In the genomic region with DNA sequence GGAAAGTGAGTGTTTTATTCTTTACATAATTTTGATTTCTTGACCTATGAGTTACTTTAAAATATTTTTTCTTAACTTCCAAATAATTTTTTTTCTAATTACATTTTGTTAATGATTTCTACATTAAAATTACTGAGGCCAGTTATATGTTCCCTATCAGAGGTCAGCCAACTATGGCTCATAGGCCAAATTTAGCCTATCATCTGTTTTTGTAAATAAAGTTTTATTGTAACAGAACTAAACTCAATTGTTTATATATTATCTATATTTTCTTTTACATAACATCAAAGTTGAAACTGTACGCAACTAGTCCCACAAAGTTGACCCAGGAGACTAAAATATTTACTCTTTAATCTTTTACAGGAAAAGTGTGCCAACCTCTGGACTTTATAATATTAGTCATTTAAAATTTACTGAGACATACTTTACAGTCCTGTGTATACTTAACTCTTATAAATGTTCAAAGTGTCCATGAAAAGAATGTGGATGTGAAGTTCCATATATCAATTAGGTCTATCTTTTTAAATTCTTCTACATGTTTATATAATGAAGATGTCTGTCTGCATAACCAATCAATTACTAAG, we compare ENCODE assay signal across 34 cellular contexts. TPM values are rescaled to one million over a fixed set of nuclear protein-coding genes. Genes with fewer than 3 reads are reported as not detected.
"Had no signal": no experiment of that assay in that cellular context is flagged by ENCODE, and none has a peak within 500 bp of the region (broad histone marks: within the 10 kb centered on the region; RNA-seq: fewer than 3 reads in every experiment).

No MANE protein-coding gene starts in this region.

- FAIRE-seq: astrocyte, RCC 7860, TTC549 had no signal

- H3K36me3 ChIP-seq: adrenal gland, breast epithelium had no signal

- H3K4me2 ChIP-seq: PC-9 had no signal

- H3K27me3 ChIP-seq: adrenal gland, body of pancreas, breast epithelium had no signal

- H3K9me3 ChIP-seq: adrenal gland, body of pancreas, breast epithelium had no signal

- H3K4me3 ChIP-seq: adrenal gland, body of pancreas, breast epithelium, PC-9 had no signal

- DNase-seq: activated CD4-positive, alpha-beta memory T cell treated with anti-CD3 and anti-CD28 coated beads for 36 hours; activated CD4-positive, alpha-beta T cell treated with anti-CD3 and anti-CD28 coated beads for 36 hours; activated CD4-positive, alpha-beta T cell treated with anti-CD3 and anti-CD28 coated beads, Interleukin-2, amount 10 ng/mL, durations not matched to agents 7 days and 5 days; activated CD8-positive, alpha-beta memory T cell treated with anti-CD3 and anti-CD28 coated beads, Interleukin-2, amount 50 U/mL, for 4 hours; activated gamma-delta T cell treated with Interleukin-2 at 50 U/mL for 16 hours; activated naive CD4-positive, alpha-beta T cell treated with anti-CD3 and anti-CD28 coated beads for 36 hours; activated T-cell treated with anti-CD3 and anti-CD28 coated beads for 4 hours; activated T-cell treated with anti-CD3 and anti-CD28 coated beads, Interleukin-2, amount 50 U/mL, for 4 hours; adrenal gland; body of pancreas; Kasumi-1; KG1; MM.1S; MV-4-11; NCI-H1092; NCI-H1436 treated with DMSO at 0.1 percent for 48 hours; NCI-H1694 treated with DMSO at 0.1 percent for 48 hours; NCI-H2029; NCI-H345; NCI-H524 treated with DMSO at 0.1 percent for 48 hours; PC-9; SIG-M5 had no signal

- H2AFZ ChIP-seq: PC-9 had no signal

- H3K4me1 ChIP-seq: adrenal gland, body of pancreas, breast epithelium had no signal

- H3K27ac ChIP-seq: adrenal gland, body of pancreas, breast epithelium, PC-9, RWPE1 had no signal

- ATAC-seq: activated CD4-positive, alpha-beta T cell treated with anti-CD3 and anti-CD28 coated beads for 36 hours; activated CD4-positive, CD25-positive, alpha-beta regulatory T cell treated with anti-CD3 and anti-CD28 coated beads, Interleukin-2, amount 50 U/mL, for 24 hours; activated naive CD4-positive, alpha-beta T cell treated with anti-CD3 and anti-CD28 coated beads, Interleukin-2, amount 50 U/mL, for 72 hours; activated T-cell treated with anti-CD3 and anti-CD28 coated beads, Interleukin-2, amount 50 U/mL, for 4 hours; body of pancreas; Right ventricle myocardium inferior; WTC11 had no signal

RNA-seq across cellular contexts. Expression of a gene that starts 26.2 kb away (rescaled TPM):
- total RNA-seq: activated CD4-positive, alpha-beta memory T cell treated with anti-CD3 and anti-CD28 coated beads for 36 hours; activated CD4-positive, alpha-beta T cell treated with anti-CD3 and anti-CD28 coated beads for 36 hours; activated CD4-positive, alpha-beta T cell treated with anti-CD3 and anti-CD28 coated beads, Interleukin-2, amount 10 ng/mL, durations not matched to agents 7 days and 5 days; activated naive CD4-positive, alpha-beta T cell treated with anti-CD3 and anti-CD28 coated beads for 36 hours; activated naive CD4-positive, alpha-beta T cell treated with anti-CD3 and anti-CD28 coated beads, Interleukin-2, amount 50 U/mL, for 72 hours; activated T-cell treated with anti-CD3 and anti-CD28 coated beads, Interleukin-2, amount 50 U/mL, for 4 hours; activated T-helper 1 cell treated with anti-CD3 and anti-CD28 coated beads, Interleukin-12 subunit alpha, Interleukin-12 subunit beta, Interleukin-2, Interleukin-4 antibody, amounts not matched to agents 30 ng/mL and 10 ng/mL and 1 ng/mL, durations not matched to agents 14 hours and 24 hours and 36 hours; body of pancreas; breast epithelium; PC-9; T-helper 1 cell treated with Interleukin-12 subunit alpha and Interleukin-12 subunit beta and Interleukin-4 antibody, amounts not matched to agents 30 ng/mL and 1 ng/mL, for 36 hours; WTC11 had no signal

RNA-seq across cellular contexts. Expression of a gene that starts 47.5 kb away (rescaled TPM):
- total RNA-seq: activated CD4-positive, alpha-beta memory T cell treated with anti-CD3 and anti-CD28 coated beads for 36 hours; activated CD4-positive, alpha-beta T cell treated with anti-CD3 and anti-CD28 coated beads for 36 hours; activated CD4-positive, alpha-beta T cell treated with anti-CD3 and anti-CD28 coated beads, Interleukin-2, amount 10 ng/mL, durations not matched to agents 7 days and 5 days; activated naive CD4-positive, alpha-beta T cell treated with anti-CD3 and anti-CD28 coated beads for 36 hours; activated T-cell treated with anti-CD3 and anti-CD28 coated beads, Interleukin-2, amount 50 U/mL, for 4 hours; activated T-helper 1 cell treated with anti-CD3 and anti-CD28 coated beads, Interleukin-12 subunit alpha, Interleukin-12 subunit beta, Interleukin-2, Interleukin-4 antibody, amounts not matched to agents 30 ng/mL and 10 ng/mL and 1 ng/mL, durations not matched to agents 14 hours and 24 hours and 36 hours; body of pancreas; Right ventricle myocardium inferior; SK-MEL-5; T-helper 1 cell treated with Interleukin-12 subunit alpha and Interleukin-12 subunit beta and Interleukin-4 antibody, amounts not matched to agents 30 ng/mL and 1 ng/mL, for 36 hours; WTC11 had no signal
